Comparison of ENCODE assay signal across 1 cellular context in the genomic region with DNA sequence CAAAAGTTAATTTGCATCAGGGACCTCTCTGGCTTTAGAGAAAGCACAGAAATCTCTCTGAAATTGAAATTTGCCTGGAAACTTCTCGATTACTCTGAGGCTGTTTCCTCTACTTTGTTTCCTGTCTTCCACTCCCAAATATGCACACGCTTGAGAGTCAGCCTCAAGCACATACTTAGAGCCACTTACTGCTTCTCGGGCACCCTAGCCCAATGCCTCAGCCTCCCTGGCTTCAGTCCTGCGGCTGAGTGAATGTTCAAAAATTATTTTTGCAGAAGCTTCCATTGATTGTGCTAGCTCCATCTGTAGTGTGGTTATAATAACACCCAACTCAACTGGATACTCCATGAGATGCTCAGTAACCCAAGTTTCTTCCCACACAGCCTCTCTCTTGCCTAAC.
TF ChIP-seq lines count a peak whose summit lies in the region.

No MANE protein-coding gene starts in this region.

TF ChIP-seq in GM23338, 12 proteins besides CTCF, POLR2A, EP300 and RAD21 (continued from another document):
- TF ChIP-seq ETS1 (IDR thresholded peaks at IDR 0.05), result no peak
- TF ChIP-seq, protein P1, sequence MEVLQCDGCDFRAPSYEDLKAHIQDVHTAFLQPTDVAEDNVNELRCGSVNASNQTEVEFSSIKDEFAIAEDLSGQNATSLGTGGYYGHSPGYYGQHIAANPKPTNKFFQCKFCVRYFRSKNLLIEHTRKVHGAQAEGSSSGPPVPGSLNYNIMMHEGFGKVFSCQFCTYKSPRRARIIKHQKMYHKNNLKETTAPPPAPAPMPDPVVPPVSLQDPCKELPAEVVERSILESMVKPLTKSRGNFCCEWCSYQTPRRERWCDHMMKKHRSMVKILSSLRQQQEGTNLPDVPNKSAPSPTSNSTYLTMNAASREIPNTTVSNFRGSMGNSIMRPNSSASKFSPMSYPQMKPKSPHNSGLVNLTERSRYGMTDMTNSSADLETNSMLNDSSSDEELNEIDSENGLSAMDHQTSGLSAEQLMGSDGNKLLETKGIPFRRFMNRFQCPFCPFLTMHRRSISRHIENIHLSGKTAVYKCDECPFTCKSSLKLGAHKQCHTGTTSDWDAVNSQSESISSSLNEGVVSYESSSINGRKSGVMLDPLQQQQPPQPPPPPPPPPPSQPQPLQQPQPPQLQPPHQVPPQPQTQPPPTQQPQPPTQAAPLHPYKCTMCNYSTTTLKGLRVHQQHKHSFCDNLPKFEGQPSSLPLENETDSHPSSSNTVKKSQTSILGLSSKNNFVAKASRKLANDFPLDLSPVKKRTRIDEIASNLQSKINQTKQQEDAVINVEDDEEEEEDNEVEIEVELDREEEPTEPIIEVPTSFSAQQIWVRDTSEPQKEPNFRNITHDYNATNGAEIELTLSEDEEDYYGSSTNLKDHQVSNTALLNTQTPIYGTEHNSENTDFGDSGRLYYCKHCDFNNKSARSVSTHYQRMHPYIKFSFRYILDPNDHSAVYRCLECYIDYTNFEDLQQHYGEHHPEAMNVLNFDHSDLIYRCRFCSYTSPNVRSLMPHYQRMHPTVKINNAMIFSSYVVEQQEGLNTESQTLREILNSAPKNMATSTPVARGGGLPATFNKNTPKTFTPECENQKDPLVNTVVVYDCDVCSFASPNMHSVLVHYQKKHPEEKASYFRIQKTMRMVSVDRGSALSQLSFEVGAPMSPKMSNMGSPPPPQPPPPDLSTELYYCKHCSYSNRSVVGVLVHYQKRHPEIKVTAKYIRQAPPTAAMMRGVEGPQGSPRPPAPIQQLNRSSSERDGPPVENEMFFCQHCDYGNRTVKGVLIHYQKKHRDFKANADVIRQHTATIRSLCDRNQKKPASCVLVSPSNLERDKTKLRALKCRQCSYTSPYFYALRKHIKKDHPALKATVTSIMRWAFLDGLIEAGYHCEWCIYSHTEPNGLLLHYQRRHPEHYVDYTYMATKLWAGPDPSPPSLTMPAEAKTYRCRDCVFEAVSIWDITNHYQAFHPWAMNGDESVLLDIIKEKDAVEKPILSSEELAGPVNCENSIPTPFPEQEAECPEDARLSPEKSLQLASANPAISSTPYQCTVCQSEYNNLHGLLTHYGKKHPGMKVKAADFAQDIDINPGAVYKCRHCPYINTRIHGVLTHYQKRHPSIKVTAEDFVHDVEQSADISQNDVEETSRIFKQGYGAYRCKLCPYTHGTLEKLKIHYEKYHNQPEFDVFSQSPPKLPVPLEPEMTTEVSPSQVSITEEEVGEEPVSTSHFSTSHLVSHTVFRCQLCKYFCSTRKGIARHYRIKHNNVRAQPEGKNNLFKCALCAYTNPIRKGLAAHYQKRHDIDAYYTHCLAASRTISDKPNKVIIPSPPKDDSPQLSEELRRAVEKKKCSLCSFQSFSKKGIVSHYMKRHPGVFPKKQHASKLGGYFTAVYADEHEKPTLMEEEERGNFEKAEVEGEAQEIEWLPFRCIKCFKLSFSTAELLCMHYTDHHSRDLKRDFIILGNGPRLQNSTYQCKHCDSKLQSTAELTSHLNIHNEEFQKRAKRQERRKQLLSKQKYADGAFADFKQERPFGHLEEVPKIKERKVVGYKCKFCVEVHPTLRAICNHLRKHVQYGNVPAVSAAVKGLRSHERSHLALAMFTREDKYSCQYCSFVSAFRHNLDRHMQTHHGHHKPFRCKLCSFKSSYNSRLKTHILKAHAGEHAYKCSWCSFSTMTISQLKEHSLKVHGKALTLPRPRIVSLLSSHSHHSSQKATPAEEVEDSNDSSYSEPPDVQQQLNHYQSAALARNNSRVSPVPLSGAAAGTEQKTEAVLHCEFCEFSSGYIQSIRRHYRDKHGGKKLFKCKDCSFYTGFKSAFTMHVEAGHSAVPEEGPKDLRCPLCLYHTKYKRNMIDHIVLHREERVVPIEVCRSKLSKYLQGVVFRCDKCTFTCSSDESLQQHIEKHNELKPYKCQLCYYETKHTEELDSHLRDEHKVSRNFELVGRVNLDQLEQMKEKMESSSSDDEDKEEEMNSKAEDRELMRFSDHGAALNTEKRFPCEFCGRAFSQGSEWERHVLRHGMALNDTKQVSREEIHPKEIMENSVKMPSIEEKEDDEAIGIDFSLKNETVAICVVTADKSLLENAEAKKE (CRISPR knock-in tag; IDR thresholded peaks at IDR 0.05), result no peak
- TF ChIP-seq STAT1 (IDR thresholded peaks at IDR 0.05; ENCODE audit: unreplicated experiment), result no peak
- no peak for TF ChIP-seq ZNF331 (CRISPR knock-in tag; IDR thresholded peaks at IDR 0.05; ENCODE audit: low read depth)
- TF ChIP-seq REST (IDR thresholded peaks at IDR 0.05; ENCODE audit: unreplicated experiment), result no peak
- no peak for TF ChIP-seq POLR2AphosphoS5 (IDR thresholded peaks at IDR 0.05; ENCODE audit: low read depth)
- no peak for TF ChIP-seq EZH2phosphoT487 (IDR thresholded peaks at IDR 0.05; ENCODE audit: unreplicated experiment)
- no peak for TF ChIP-seq NANOG (IDR thresholded peaks at IDR 0.05; ENCODE audit: borderline replicate concordance)
